9 cellular contexts compared by ENCODE assay signal in genomic region chr1:110439873-110440272, GRCh38. TPM values are rescaled to one million over a fixed set of nuclear protein-coding genes. Genes with fewer than 3 reads are reported as not detected.
"Had no signal": no experiment of that assay in that cellular context is flagged by ENCODE, and none has a peak within 500 bp of the region (broad histone marks: within the 10 kb centered on the region; RNA-seq: fewer than 3 reads in every experiment).

No MANE protein-coding gene starts in this region.

RNA-seq across cellular contexts. Expression of gene PROK1, which starts 11.1 kb away (rescaled TPM):
- total RNA-seq: naive thymus-derived CD4-positive, alpha-beta T cell; natural killer cell; occipital lobe; osteoblast; progenitor cell of endocrine pancreas; sciatic nerve; stomach; transverse colon; urinary bladder had no signal
- polyA plus RNA-seq: naive thymus-derived CD4-positive, alpha-beta T cell had no signal
